ENCODE assay signal across 9 cellular contexts in genomic region chr3:71504250-71505036, GRCh38.
DNase-seq lines count a peak whose midpoint lies in the region; ATAC-seq and TF ChIP-seq lines count a peak whose summit lies in the region.
"Had no signal": no experiment of that assay in that cellular context is flagged by ENCODE, and none has a peak within 500 bp of the region (broad histone marks: within the 10 kb centered on the region; RNA-seq: fewer than 3 reads in every experiment).

No MANE protein-coding gene starts in this region.

- ATAC-seq in CD4-positive, CD25-positive, alpha-beta regulatory T cell (ENCODE audit: low read depth in 2 of 2), result peak; percentile 63 to 66
- no peak for ATAC-seq in Right ventricle myocardium inferior

- peaks cover 23% of the 10 kb centered on the region for H3K36me3 Mint-ChIP-seq in CD4-positive, CD25-positive, alpha-beta regulatory T cell

- H3K27ac Mint-ChIP-seq in CD4-positive, CD25-positive, alpha-beta regulatory T cell, result peak overlapping the region; percentile 80 to 98 (median 91)

- CTCF ChIA-PET in PC-9 (lab: Charles Lee), result interaction anchor here (0.6 kb wide), 1 partner anchor 314 kb away, joined by 6 read pairs; no protein-coding TSS in a partner anchor

- peaks cover 4% of the 10 kb centered on the region for H3K36me3 ChIP-seq in CD4-positive, CD25-positive, alpha-beta regulatory T cell (ENCODE audit: control insufficient read depth, insufficient read depth, low read length)
- no peaks in the 10 kb centered on the region for H3K36me3 ChIP-seq in PC-9 (ENCODE audit: low read depth)
- H3K36me3 ChIP-seq in brain microvascular endothelial cell (replicated peaks), result no peaks in the 10 kb centered on the region
- H3K36me3 ChIP-seq in thyroid gland, result no peaks in the 10 kb centered on the region

- peaks cover 17% of the 10 kb centered on the region for H3F3A ChIP-seq in PC-9 (ENCODE audit: insufficient read depth, low read depth)

- peak overlapping the region; percentile 14 for H3K4me3 ChIP-seq in CD4-positive, CD25-positive, alpha-beta regulatory T cell (ENCODE audit: low read depth, low read length)
- peak overlapping the region; percentile 50 for H3K4me3 ChIP-seq in PC-9
- H3K4me3 ChIP-seq in brain microvascular endothelial cell (ENCODE audit: low read depth, low read length), result peak overlapping the region; percentile 2
- H3K4me3 ChIP-seq in thyroid gland (replicated peaks in 1 of 3), result no peak overlapping the region

- intact Hi-C loops in PC-9 (cut with micrococcal nuclease; ENCODE audit: unreplicated experiment) (loop anchor here (2.0 to 5.0 kb wide), 3 partner anchors 32 to 78 kb away; partner anchors contain the start of gene FOXP1), thyroid gland (cut with DNase I) (no loop called here), Right ventricle myocardium inferior (cut with DNase I) (no loop called here)

- BruUV-seq in PC-9 (replicated peaks; lab: Mats Ljungman, UMichigan), result TSS peak; percentile 92

- H3K4me1 ChIP-seq in CD4-positive, CD25-positive, alpha-beta regulatory T cell (ENCODE audit: control insufficient read depth, insufficient read depth, low read length, poor library complexity, severe bottlenecking), result peaks cover 34% of the 10 kb centered on the region
- H3K4me1 ChIP-seq in PC-9 (replicated peaks; ENCODE audit: insufficient read depth) (peaks cover 22% of the 10 kb centered on the region), thyroid gland (peaks cover 0 to 16% of the 10 kb centered on the region in 2 donors)
- H3K4me1 ChIP-seq: parathyroid adenoma had no signal

- WGBS in thyroid gland, 2 donors, result 85 to 88% methylated on average over 15 of the region's 15 CpGs

- H3K27me3 Mint-ChIP-seq in CD4-positive, CD25-positive, alpha-beta regulatory T cell, result no peaks in the 10 kb centered on the region

- H3K9me3 ChIP-seq in CD4-positive, CD25-positive, alpha-beta regulatory T cell (ENCODE audit: control insufficient read depth in 2 of 2, low read length in 2 of 2), result peaks cover 10 to 14% of the 10 kb centered on the region in 2 experiments
- H3K9me3 ChIP-seq in PC-9 (ENCODE audit: insufficient read depth, low read depth), result no peaks in the 10 kb centered on the region
- H3K9me3 ChIP-seq in thyroid gland, result no peaks in the 10 kb centered on the region

- POLR2A ChIA-PET in PC-9 (lab: Charles Lee; ENCODE audit: unreplicated experiment), result interaction anchor here (0.7 kb wide), 1 partner anchor 50 kb away, joined by 4 read pairs; no protein-coding TSS in a partner anchor

- TF ChIP-seq CTCF in PC-9 (conservative IDR thresholded peaks at IDR 0.05), result no peak
- no peak for TF ChIP-seq CTCF in brain microvascular endothelial cell (IDR thresholded peaks at IDR 0.05; ENCODE audit: low read depth, low read length, missing control alignments)
- no peak for TF ChIP-seq CTCF in thyroid gland (IDR thresholded peaks at IDR 0.05)

- in situ Hi-C loops in brain microvascular endothelial cell (cut with HindIII; ENCODE audit: low pct_ligation_motif_present, low sequenced_read_pairs), result no loop called here
- in situ Hi-C loops in G401 (cut with HindIII; ENCODE audit: low sequenced_read_pairs), result no loop called here

- TF ChIP-seq POLR2A in thyroid gland (IDR thresholded peaks at IDR 0.05), result no peak

- H2AFZ ChIP-seq in PC-9, result peak overlapping the region; percentile 56
- H2AFZ ChIP-seq: parathyroid adenoma had no signal

- peak in 2 of 3 donors; percentile 13 to 65 for DNase-seq in CD4-positive, CD25-positive, alpha-beta regulatory T cell
- peak; percentile 43 to 70 for DNase-seq in PC-9
- DNase-seq in brain microvascular endothelial cell, result peak; percentile 97
- peak; percentile 87 for DNase-seq in non-pigmented ciliary epithelial cell (ENCODE audit: low read depth)
- no peak for DNase-seq in thyroid gland
- DNase-seq in MV-4-11 (lab: John Stamatoyannopoulos, UW), result no peak
- no peak for DNase-seq in Right ventricle myocardium inferior (ENCODE audit: missing footprints)
- no peak for DNase-seq in G401 (ENCODE audit: low spot score)

- no peaks in the 10 kb centered on the region for H3K27me3 ChIP-seq in CD4-positive, CD25-positive, alpha-beta regulatory T cell (ENCODE audit: control insufficient read depth, insufficient read depth, low read length)
- H3K27me3 ChIP-seq in PC-9 (ENCODE audit: insufficient read depth, low read depth), result no peaks in the 10 kb centered on the region
- no peaks in the 10 kb centered on the region for H3K27me3 ChIP-seq in brain microvascular endothelial cell (replicated peaks)
- H3K27me3 ChIP-seq in thyroid gland, result no peaks in the 10 kb centered on the region

- peak overlapping the region; percentile 80 for H3K4me2 ChIP-seq in PC-9

- H3K4me3 Mint-ChIP-seq in CD4-positive, CD25-positive, alpha-beta regulatory T cell, result peak overlapping the region in 3 of 4 donors; percentile 17 to 65 (median 64)

- peaks cover 0 to 17% (median 7%) of the 10 kb centered on the region in 7 donors for H3K9me3 Mint-ChIP-seq in CD4-positive, CD25-positive, alpha-beta regulatory T cell

- no peaks in the 10 kb centered on the region for H3K9me2 ChIP-seq in PC-9 (ENCODE audit: insufficient read depth)

- no peaks in the 10 kb centered on the region for H4K20me1 ChIP-seq in PC-9 (ENCODE audit: insufficient read depth)

- H3K79me2 ChIP-seq in PC-9 (ENCODE audit: low read depth), result 0 out of 2 replicates have a peak, but pooled peaks cover 3% of the 10 kb centered on the region
- H3K79me2 ChIP-seq: parathyroid adenoma had no signal

- H3K27ac ChIP-seq in CD4-positive, CD25-positive, alpha-beta regulatory T cell (ENCODE audit: insufficient read depth, low read length, poor library complexity, severe bottlenecking), result peak overlapping the region; percentile 39
- peak overlapping the region; percentile 89 for H3K27ac ChIP-seq in PC-9
- H3K27ac ChIP-seq in brain microvascular endothelial cell, result peak overlapping the region; percentile 93
- no peak overlapping the region for H3K27ac ChIP-seq in thyroid gland
- H3K27ac ChIP-seq: parathyroid adenoma had no signal

- H3K4me1 Mint-ChIP-seq in CD4-positive, CD25-positive, alpha-beta regulatory T cell, result peaks cover 38 to 82% (median 46%) of the 10 kb centered on the region in 4 donors

Comparison
In these comparisons a context has a peak if more than half of its experiments do, and no peak if none do; other contexts are left out.
1. DNase-seq: peak in CD4-positive, CD25-positive, alpha-beta regulatory T cell (2 of 3), PC-9 (2 of 2), brain microvascular endothelial cell (single experiment) and non-pigmented ciliary epithelial cell (single experiment); none in thyroid gland (0 of 2), MV-4-11 (single experiment), Right ventricle myocardium inferior (single experiment) and G401 (single experiment).
2. H3K27ac ChIP-seq: peak in CD4-positive, CD25-positive, alpha-beta regulatory T cell (single experiment), PC-9 (single experiment) and brain microvascular endothelial cell (single experiment); none in thyroid gland (0 of 3).
3. H3K4me3 ChIP-seq: peak in CD4-positive, CD25-positive, alpha-beta regulatory T cell (single experiment), PC-9 (single experiment) and brain microvascular endothelial cell (single experiment); none in thyroid gland (0 of 3).